13 cellular contexts compared by ENCODE assay signal in the genomic region with DNA sequence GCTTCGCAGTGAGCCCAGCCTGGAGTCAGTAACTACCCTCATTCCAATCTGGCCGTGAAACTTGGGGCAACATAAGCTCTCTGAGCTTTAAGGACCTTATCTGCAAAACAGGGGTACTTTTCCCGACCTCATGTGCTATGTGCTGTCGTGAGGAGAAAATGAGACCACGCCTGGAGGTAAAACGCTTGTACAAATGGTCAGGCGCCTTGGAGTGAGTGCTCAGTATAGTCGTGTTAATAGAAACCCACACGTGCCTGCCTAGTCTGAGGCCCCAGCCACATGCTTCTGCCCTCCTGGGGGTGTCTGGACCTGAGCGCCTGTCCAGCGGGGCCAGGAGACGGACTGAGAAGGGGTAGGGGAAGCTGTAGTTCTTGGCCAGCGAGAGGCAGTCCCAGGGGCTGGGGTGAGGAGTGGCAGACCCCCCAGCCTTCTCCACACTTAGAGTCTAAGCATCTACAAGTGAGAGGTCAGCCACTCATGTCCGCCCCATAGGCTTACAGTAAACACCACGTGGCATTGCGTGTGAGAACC. TPM values are rescaled to one million over a fixed set of nuclear protein-coding genes. Genes with fewer than 3 reads are reported as not detected.
DNase-seq lines count a peak whose midpoint lies in the region; ATAC-seq, FAIRE-seq and TF ChIP-seq lines count a peak whose summit lies in the region.
"Had no signal": no experiment of that assay in that cellular context is flagged by ENCODE, and none has a peak within 500 bp of the region (broad histone marks: within the 10 kb centered on the region; RNA-seq: fewer than 3 reads in every experiment).

No MANE protein-coding gene starts in this region.

- H2AFZ ChIP-seq in OCI-LY1 (ENCODE audit: low read length) = no peak overlapping the region

- POLR2A ChIA-PET in A549 (lab: Yijun Ruan, JAX) = interaction anchor here (1.1 to 1.4 kb wide), 3 partner anchors 21 to 118 kb away, joined by 3 to 6 read pairs (median 3); a partner anchor contains a TSS
- POLR2A ChIA-PET in CD8-positive, alpha-beta memory T cell (lab: Charles Lee) = no interaction called here

- H3K36me3 ChIP-seq in CD8-positive, alpha-beta memory T cell (ENCODE audit: insufficient read depth, low read length) = no peaks in the 10 kb centered on the region
- H3K36me3 ChIP-seq in OCI-LY1 (ENCODE audit: insufficient read depth, low read length) (no peaks in the 10 kb centered on the region), right atrium auricular region (no peaks in the 10 kb centered on the region), SJCRH30 (no peaks in the 10 kb centered on the region)
- H3K36me3 ChIP-seq: transverse colon had no signal

- H3K36me3 Mint-ChIP-seq in CD8-positive, alpha-beta memory T cell = no peaks in the 10 kb centered on the region
- H3K36me3 Mint-ChIP-seq in endothelial cell (ENCODE audit: low read depth, unreplicated experiment) = no peaks in the 10 kb centered on the region

- H3K9me3 ChIP-seq in A549 (no peaks in the 10 kb centered on the region), OCI-LY1 (ENCODE audit: low read length) (no peaks in the 10 kb centered on the region), right atrium auricular region (no peaks in the 10 kb centered on the region), SJCRH30 (replicated peaks) (no peaks in the 10 kb centered on the region)
- no peaks in the 10 kb centered on the region for H3K9me3 ChIP-seq in CD8-positive, alpha-beta memory T cell (ENCODE audit: low read length)
- H3K9me3 ChIP-seq: transverse colon had no signal

- no peak for TF ChIP-seq CTCF in A549 (IDR thresholded peaks at IDR 0.05)
- no peak for TF ChIP-seq CTCF in OCI-LY1 (IDR thresholded peaks at IDR 0.05; ENCODE audit: low read length)
- no peak for TF ChIP-seq CTCF in endothelial cell (IDR thresholded peaks at IDR 0.05; ENCODE audit: unreplicated experiment)
- TF ChIP-seq CTCF in right atrium auricular region (IDR thresholded peaks at IDR 0.05) = no peak

- CTCF ChIA-PET in A549 (lab: Yijun Ruan, JAX) = interaction anchor here (0.6 to 29.8 kb wide), 68 partner anchors 8 to 381 kb away, joined by 3 to 708 read pairs (median 6); a partner anchor contains a TSS
- CTCF ChIA-PET in CD8-positive, alpha-beta memory T cell (lab: Charles Lee) = interaction anchor here (0.7 to 5.6 kb wide), 41 partner anchors 8 to 293 kb away, joined by 3 to 62 read pairs (median 5); a partner anchor contains a TSS

- no peak for TF ChIP-seq RAD21 in A549 (conservative IDR thresholded peaks at IDR 0.05 in 1 of 2, IDR thresholded peaks at IDR 0.05 in 1 of 2)

- no peak for TF ChIP-seq EP300 in A549 (IDR thresholded peaks at IDR 0.05)

- H3K9me3 Mint-ChIP-seq in CD8-positive, alpha-beta memory T cell = no peaks in the 10 kb centered on the region
- H3K9me3 Mint-ChIP-seq in endothelial cell (ENCODE audit: unreplicated experiment) = no peaks in the 10 kb centered on the region
- H3K9me3 Mint-ChIP-seq: activated naive CD4-positive, alpha-beta T cell treated with anti-CD3 and anti-CD28 coated beads for 36 hours; nephron had no signal

- peaks cover 25 to 44% of the 10 kb centered on the region in 2 donors for H3K27me3 Mint-ChIP-seq in CD8-positive, alpha-beta memory T cell
- H3K27me3 Mint-ChIP-seq in endothelial cell (ENCODE audit: unreplicated experiment) = peaks cover 18% of the 10 kb centered on the region

- peaks cover 25% of the 10 kb centered on the region for H3K27me3 ChIP-seq in CD8-positive, alpha-beta memory T cell (ENCODE audit: insufficient read depth, low read length, poor library complexity, severe bottlenecking)
- H3K27me3 ChIP-seq in OCI-LY1 (ENCODE audit: insufficient read depth, low read length) (0 out of 2 replicates have a peak, but pooled peaks cover 3% of the 10 kb centered on the region), right atrium auricular region (no peaks in the 10 kb centered on the region), SJCRH30 (peaks cover 20% of the 10 kb centered on the region; the same call in 1 of the 2 replicates)

- peak overlapping the region; percentile 98 for H3K4me2 ChIP-seq in A549
- peak overlapping the region; percentile 86 for H3K4me2 ChIP-seq in OCI-LY1 (ENCODE audit: low read length)

- H3K27ac ChIP-seq in A549 = peak overlapping the region in 1 of 2 experiments; percentile 85; a peak in 3 of 6 replicates
- H3K27ac ChIP-seq in CD8-positive, alpha-beta memory T cell (ENCODE audit: low read depth, low read length) = no peak overlapping the region
- H3K27ac ChIP-seq in OCI-LY1 (ENCODE audit: low read depth, low read length, poor library complexity, severe bottlenecking) = no peak overlapping the region
- H3K27ac ChIP-seq in right atrium auricular region = no peak overlapping the region
- H3K27ac ChIP-seq in SJCRH30 = no peak overlapping the region
- H3K27ac ChIP-seq: transverse colon had no signal

- FAIRE-seq in A549 (lab: Jason Lieb, UNC) = no peak
- FAIRE-seq: TTC549 had no signal

- H3K79me2 ChIP-seq in OCI-LY1 (ENCODE audit: insufficient read depth, low read length) = no peaks in the 10 kb centered on the region

- H3K27ac Mint-ChIP-seq in CD8-positive, alpha-beta memory T cell = no peak overlapping the region
- peak overlapping the region; percentile 4 for H3K27ac Mint-ChIP-seq in endothelial cell (ENCODE audit: unreplicated experiment)
- H3K27ac Mint-ChIP-seq: activated naive CD4-positive, alpha-beta T cell treated with anti-CD3 and anti-CD28 coated beads for 36 hours had no signal

- no peaks in the 10 kb centered on the region for H3K9me2 ChIP-seq in OCI-LY1 (ENCODE audit: low read depth, low read length)

- H4K20me1 ChIP-seq in OCI-LY1 (ENCODE audit: insufficient read depth, low read length) = no peaks in the 10 kb centered on the region

- DNase-seq in A549 (ENCODE audit: low read depth in 1 of 2, low spot score in 1 of 2) (no peak), endothelial cell (ENCODE audit: low spot score) (no peak), right atrium auricular region (ENCODE audit: low spot score) (no peak), SJCRH30 (no peak)
- DNase-seq in CD8-positive, alpha-beta memory T cell = no peak
- no peak for DNase-seq in effector CD8-positive, alpha-beta T cell (lab: John Stamatoyannopoulos, UW)

- H3K9ac ChIP-seq in OCI-LY1 (ENCODE audit: low read length) = no peak overlapping the region

- ATAC-seq in A549 (peak; percentile 3; a peak in 4 of 6 replicates), GM18870 (IDR thresholded peaks at IDR 0.05; ENCODE audit: unreplicated experiment) (no peak)

- H3K4me1 ChIP-seq in A549 = peaks cover 16% of the 10 kb centered on the region
- H3K4me1 ChIP-seq in CD8-positive, alpha-beta memory T cell (ENCODE audit: insufficient read depth, low read length) = peaks cover 5% of the 10 kb centered on the region
- peaks cover 9% of the 10 kb centered on the region for H3K4me1 ChIP-seq in OCI-LY1 (ENCODE audit: insufficient read depth, low read length, severe bottlenecking)
- H3K4me1 ChIP-seq in right atrium auricular region = peaks cover 0 to 30% of the 10 kb centered on the region in 2 donors
- peaks cover 14% of the 10 kb centered on the region for H3K4me1 ChIP-seq in SJCRH30

- H3K4me3 ChIP-seq in A549 (no peak overlapping the region), OCI-LY1 (ENCODE audit: low read depth, low read length, poor library complexity, severe bottlenecking) (no peak overlapping the region), right atrium auricular region (no peak overlapping the region), SJCRH30 (no peak overlapping the region)
- H3K4me3 ChIP-seq in CD8-positive, alpha-beta memory T cell (ENCODE audit: low read length) = no peak overlapping the region

- TF ChIP-seq POLR2A in A549 (IDR thresholded peaks at IDR 0.05; ENCODE audit: low read length) = no peak

- WGBS in A549 (ENCODE audit: missing lambda C conversion rate) = 21% methylated on average over 16 of the region's 16 CpGs

- peak overlapping the region in 4 of 7 donors; percentile 32 to 79 (median 62) for H3K4me3 Mint-ChIP-seq in CD8-positive, alpha-beta memory T cell
- no peak overlapping the region for H3K4me3 Mint-ChIP-seq in endothelial cell (ENCODE audit: unreplicated experiment)

- H3F3A ChIP-seq in OCI-LY1 (ENCODE audit: insufficient read depth, low read length) = no peaks in the 10 kb centered on the region

- peaks cover 0 to 11% (median 4%) of the 10 kb centered on the region in 3 donors for H3K4me1 Mint-ChIP-seq in CD8-positive, alpha-beta memory T cell
- H3K4me1 Mint-ChIP-seq in endothelial cell (ENCODE audit: unreplicated experiment) = no peaks in the 10 kb centered on the region

RNA-seq across cellular contexts. Expression of a gene that starts 4.9 kb away (rescaled TPM):
- polyA plus RNA-seq in A549 (2011; rRNA removed) (not detected in 2 replicates), A549 (2017; fragmentation: RNase III; extraction: RNeasy Plus Mini Kit Qiagen cat#74134 plus additional on column Dnase treatment) (not detected in 3 replicates)
- not detected in 2 replicates for polyA plus RNA-seq in A549 (2012; cell fraction: cytosol; rRNA removed)
- polyA plus RNA-seq in A549 (2012; cell fraction: nucleus; rRNA removed) = not detected in 2 replicates
- polyA minus RNA-seq in A549 (2011; rRNA and poly(A)+ RNA removed) = not detected in 2 replicates
- not detected for total RNA-seq in CD8-positive, alpha-beta memory T cell
- not detected for polyA plus RNA-seq in CD8-positive, alpha-beta memory T cell
- total RNA-seq in endothelial cell (ENCODE audit: unreplicated experiment) (0.26 TPM), right atrium auricular region (1 to 10 TPM in 1 of 2 donors, not detected in 1; 2.1 TPM)
- 0.18 TPM in 1 of 2 replicates, not detected in the other for total RNA-seq in SJCRH30 (2014; rRNA removed; shearing (Covaris generic))
- total RNA-seq: activated naive CD4-positive, alpha-beta T cell treated with anti-CD3 and anti-CD28 coated beads for 36 hours; transverse colon had no signal

RNA-seq across cellular contexts. Expression of a gene that starts 6.2 kb away (rescaled TPM):
- polyA plus RNA-seq in A549 (2011; rRNA removed) = 0.05 TPM in 1 of 2 replicates, not detected in the other
- polyA plus RNA-seq in A549 (2012; cell fraction: cytosol; rRNA removed) = 0.01 and 0.04 TPM in 2 replicates
- polyA plus RNA-seq in A549 (2012; cell fraction: nucleus; rRNA removed) = 0.06 and 0.24 TPM in 2 replicates
- polyA plus RNA-seq in A549 (2017; fragmentation: RNase III; extraction: RNeasy Plus Mini Kit Qiagen cat#74134 plus additional on column Dnase treatment) = 0.04 to 0.21 TPM in 2 of 3 replicates, not detected in the other
- polyA minus RNA-seq in A549 (2011; rRNA and poly(A)+ RNA removed) = not detected in 2 replicates
- not detected for total RNA-seq in CD8-positive, alpha-beta memory T cell
- not detected for polyA plus RNA-seq in CD8-positive, alpha-beta memory T cell
- total RNA-seq in endothelial cell (ENCODE audit: unreplicated experiment) = not detected
- under 1 TPM in 1 of 2 donors, not detected in 1; 0.08 TPM for total RNA-seq in right atrium auricular region
- total RNA-seq in SJCRH30 (2014; rRNA removed; shearing (Covaris generic)) = not detected in 2 replicates
- total RNA-seq: activated naive CD4-positive, alpha-beta T cell treated with anti-CD3 and anti-CD28 coated beads for 36 hours; left ventricle myocardium superior had no signal

RNA-seq across cellular contexts. Expression of a gene that starts 16.0 kb away (rescaled TPM):
- not detected in 2 replicates for polyA plus RNA-seq in A549 (2011; rRNA removed)
- not detected in 2 replicates for polyA plus RNA-seq in A549 (2012; cell fraction: cytosol; rRNA removed)
- polyA plus RNA-seq in A549 (2012; cell fraction: nucleus; rRNA removed) = not detected in 2 replicates
- not detected in 3 replicates for polyA plus RNA-seq in A549 (2017; fragmentation: RNase III; extraction: RNeasy Plus Mini Kit Qiagen cat#74134 plus additional on column Dnase treatment)
- polyA minus RNA-seq in A549 (2011; rRNA and poly(A)+ RNA removed) = not detected in 2 replicates
- total RNA-seq in CD8-positive, alpha-beta memory T cell = not detected
- not detected for polyA plus RNA-seq in CD8-positive, alpha-beta memory T cell
- 0.05 TPM for total RNA-seq in endothelial cell (ENCODE audit: unreplicated experiment)
- under 1 TPM in 1 of 2 donors, not detected in 1; 0.83 TPM for total RNA-seq in right atrium auricular region
- total RNA-seq in SJCRH30 (2014; rRNA removed; shearing (Covaris generic)) = not detected in 2 replicates
- total RNA-seq: activated naive CD4-positive, alpha-beta T cell treated with anti-CD3 and anti-CD28 coated beads for 36 hours; left ventricle myocardium superior; transverse colon had no signal

RNA-seq across cellular contexts. Expression of a gene that starts 58.7 kb away (rescaled TPM):
- polyA plus RNA-seq in A549 (2011; rRNA removed) (99.2 and 103 TPM in 2 replicates), A549 (2017; fragmentation: RNase III; extraction: RNeasy Plus Mini Kit Qiagen cat#74134 plus additional on column Dnase treatment) (94.9 to 116 TPM (median 107 TPM) in 3 replicates)
- polyA plus RNA-seq in A549 (2012; cell fraction: cytosol; rRNA removed) = 41.0 and 49.1 TPM in 2 replicates
- polyA plus RNA-seq in A549 (2012; cell fraction: nucleus; rRNA removed) = 33.7 and 52.9 TPM in 2 replicates
- polyA minus RNA-seq in A549 (2011; rRNA and poly(A)+ RNA removed) = 154 and 173 TPM in 2 replicates
- total RNA-seq in CD8-positive, alpha-beta memory T cell = 10 to 100 TPM; 79.3 to 84.3 TPM
- 11.9 TPM for polyA plus RNA-seq in CD8-positive, alpha-beta memory T cell
- total RNA-seq in endothelial cell (ENCODE audit: unreplicated experiment) (19.5 TPM), right atrium auricular region (1 to 10 TPM; 2.6 to 3.3 TPM)
- 148 and 152 TPM in 2 replicates for total RNA-seq in SJCRH30 (2014; rRNA removed; shearing (Covaris generic))
